ENCODE assay signal across 9 cellular contexts in genomic region chr3:59388555-59389280, GRCh38.
DNase-seq lines count a peak whose midpoint lies in the region; ATAC-seq and TF ChIP-seq lines count a peak whose summit lies in the region.
"Had no signal": no experiment of that assay in that cellular context is flagged by ENCODE, and none has a peak within 500 bp of the region (broad histone marks: within the 10 kb centered on the region; RNA-seq: fewer than 3 reads in every experiment).

No MANE protein-coding gene starts in this region.

- no peak for TF ChIP-seq CTCF in Peyer's patch (IDR thresholded peaks at IDR 0.05)

- ATAC-seq in GM18505 (IDR thresholded peaks at IDR 0.05; ENCODE audit: unreplicated experiment), result peak; percentile 49
- ATAC-seq in GM21381 (IDR thresholded peaks at IDR 0.05; ENCODE audit: unreplicated experiment), result peak; percentile 42
- peak; percentile 56 for ATAC-seq in HG03442 (IDR thresholded peaks at IDR 0.05; ENCODE audit: unreplicated experiment)
- ATAC-seq in left lobe of liver, result no peak

- TF ChIP-seq POLR2A in GM18505 (IDR thresholded peaks at IDR 0.05; ENCODE audit: borderline replicate concordance, extremely low read depth, insufficient read depth, insufficient read length), result no peak
- no peak for TF ChIP-seq POLR2A in Peyer's patch (IDR thresholded peaks at IDR 0.05)

- H3K27ac ChIP-seq in Peyer's patch, result no peak overlapping the region

- DNase-seq in amniotic epithelial cell (ENCODE audit: low read depth), result peak; percentile 72
- no peak for DNase-seq in left lobe of liver (ENCODE audit: low spot score)
- no peak for DNase-seq in Peyer's patch
- no peak for DNase-seq in iPS-NIHi11 (ENCODE audit: low spot score)
- no peak for DNase-seq in H7
- DNase-seq: Right ventricle myocardium superior had no signal

- H3K9me3 ChIP-seq in Peyer's patch, result no peaks in the 10 kb centered on the region

- H3K36me3 ChIP-seq in Peyer's patch (no peaks in the 10 kb centered on the region), H7 (replicated peaks; ENCODE audit: control insufficient read depth, insufficient read depth, low read length) (no peaks in the 10 kb centered on the region)

- H3K4me1 ChIP-seq in Peyer's patch, result no peaks in the 10 kb centered on the region

- H3K27me3 ChIP-seq in Peyer's patch (no peaks in the 10 kb centered on the region), H7 (ENCODE audit: control insufficient read depth, insufficient read depth, low read length) (no peaks in the 10 kb centered on the region)

- H3K4me3 ChIP-seq in Peyer's patch (no peak overlapping the region), H7 (ENCODE audit: insufficient read depth, low read depth, low read length) (no peak overlapping the region)
